Comparison of ENCODE assay signal across 13 cellular contexts in genomic region chr1:204149635-204150565, GRCh38. TPM values are rescaled to one million over a fixed set of nuclear protein-coding genes. Genes with fewer than 3 reads are reported as not detected.
DNase-seq lines count a peak whose midpoint lies in the region; ATAC-seq and TF ChIP-seq lines count a peak whose summit lies in the region.
"Had no signal": no experiment of that assay in that cellular context is flagged by ENCODE, and none has a peak within 500 bp of the region (broad histone marks: within the 10 kb centered on the region; RNA-seq: fewer than 3 reads in every experiment).

No MANE protein-coding gene starts in this region.

- no peak for ATAC-seq in stimulated activated naive CD8-positive, alpha-beta T cell treated with anti-CD3 and anti-CD28 coated beads, Interleukin-15, amount 100 ng/mL, for 72 hours
- ATAC-seq in stimulated activated naive CD8-positive, alpha-beta T cell treated with anti-CD3 and anti-CD28 coated beads, Interleukin-15, Interleukin-2, amounts not matched to agents 100 U/mL and 50 U/mL, for 24 hours, result no peak
- ATAC-seq in GM21786 (IDR thresholded peaks at IDR 0.05; ENCODE audit: unreplicated experiment), result no peak

- H3K4me1 ChIP-seq in endodermal cell (ENCODE audit: control insufficient read depth, insufficient read depth, low read length), result no peaks in the 10 kb centered on the region
- H3K4me1 ChIP-seq: HAP-1 had no signal

- TF ChIP-seq CTCF in endodermal cell (conservative IDR thresholded peaks at IDR 0.05), result no peak
- TF ChIP-seq CTCF in nephron (IDR thresholded peaks at IDR 0.05; ENCODE audit: unreplicated experiment in 3 of 3), result no peak

- H3K4me1 Mint-ChIP-seq in stimulated activated naive CD8-positive, alpha-beta T cell treated with anti-CD3 and anti-CD28 coated beads, Interleukin-15, amount 100 ng/mL, for 72 hours, result peaks cover 5% of the 10 kb centered on the region
- peaks cover 18% of the 10 kb centered on the region for H3K4me1 Mint-ChIP-seq in endodermal cell
- peaks cover 11% of the 10 kb centered on the region for H3K4me1 Mint-ChIP-seq in nephron

- no peaks in the 10 kb centered on the region for H3K36me3 ChIP-seq in endodermal cell (ENCODE audit: control insufficient read depth, insufficient read depth, low read length)
- H3K36me3 ChIP-seq: BE2C, HAP-1 had no signal

- H3K9me3 Mint-ChIP-seq in stimulated activated naive CD8-positive, alpha-beta T cell treated with anti-CD3 and anti-CD28 coated beads, Interleukin-15, amount 100 ng/mL, for 72 hours, result no peaks in the 10 kb centered on the region
- H3K9me3 Mint-ChIP-seq in endodermal cell (no peaks in the 10 kb centered on the region), nephron (no peaks in the 10 kb centered on the region)

- peaks cover 10% of the 10 kb centered on the region for H3K27me3 Mint-ChIP-seq in stimulated activated naive CD8-positive, alpha-beta T cell treated with anti-CD3 and anti-CD28 coated beads, Interleukin-15, amount 100 ng/mL, for 72 hours
- H3K27me3 Mint-ChIP-seq in endodermal cell (ENCODE audit: insufficient read depth), result peaks cover 44% of the 10 kb centered on the region
- peaks cover 22% of the 10 kb centered on the region for H3K27me3 Mint-ChIP-seq in nephron (ENCODE audit: low read depth)

- no peak overlapping the region for H3K27ac ChIP-seq in endodermal cell (ENCODE audit: low read depth, low read length)
- H3K27ac ChIP-seq: SK-N-MC had no signal

- H3K36me3 Mint-ChIP-seq in endodermal cell (ENCODE audit: low read depth) (no peaks in the 10 kb centered on the region), nephron (ENCODE audit: low read depth) (no peaks in the 10 kb centered on the region)

- H3K27me3 ChIP-seq in endodermal cell (ENCODE audit: control insufficient read depth, insufficient read depth, low read length, poor library complexity, severe bottlenecking), result peaks cover 44% of the 10 kb centered on the region
- H3K27me3 ChIP-seq: BE2C had no signal

- 90 to 95% methylated on average over 4 to 16 of the region's 16 CpGs for WGBS in endodermal cell (ENCODE audit: insufficient coverage in 1 of 2, insufficient read length in 1 of 2), 2 experiments

- H3K9me3 ChIP-seq in endodermal cell (ENCODE audit: control insufficient read depth, low read length), result no peaks in the 10 kb centered on the region
- H3K9me3 ChIP-seq: BE2C, HAP-1 had no signal

- H3K9ac ChIP-seq in endodermal cell (ENCODE audit: extremely low read depth, low read length, poor library complexity, severe bottlenecking), result no peak overlapping the region

- no peak overlapping the region for H3K4me3 ChIP-seq in endodermal cell (ENCODE audit: low read length)

- DNase-seq in stimulated activated naive CD8-positive, alpha-beta T cell treated with anti-CD3 and anti-CD28 coated beads, Interleukin-15, amount 100 ng/mL, for 72 hours, result no peak
- DNase-seq in stimulated activated naive CD8-positive, alpha-beta T cell treated with anti-CD3 and anti-CD28 coated beads, Interleukin-15, Interleukin-2, amounts not matched to agents 100 U/mL and 50 U/mL, for 24 hours, result no peak
- DNase-seq in endodermal cell, result no peak
- DNase-seq in NCI-H128 (lab: John Stamatoyannopoulos, UW; ENCODE audit: unreplicated experiment), result no peak
- no peak for DNase-seq in DMS153 treated with DMSO at 0.1 percent for 48 hours (lab: John Stamatoyannopoulos, UW; ENCODE audit: unreplicated experiment)
- DNase-seq in H4 (ENCODE audit: low spot score), result no peak
- DNase-seq: central memory CD4-positive, alpha-beta T cell had no signal

- peak overlapping the region; percentile 21 to 43 for H3K4me3 Mint-ChIP-seq in stimulated activated naive CD8-positive, alpha-beta T cell treated with anti-CD3 and anti-CD28 coated beads, Interleukin-15, amount 100 ng/mL, for 72 hours
- H3K4me3 Mint-ChIP-seq in endodermal cell (peak overlapping the region; percentile 60), nephron (peak overlapping the region; percentile 79 to 84 (median 83))

- H3K27ac Mint-ChIP-seq in stimulated activated naive CD8-positive, alpha-beta T cell treated with anti-CD3 and anti-CD28 coated beads, Interleukin-15, amount 100 ng/mL, for 72 hours, result no peak overlapping the region
- H3K27ac Mint-ChIP-seq in endodermal cell (no peak overlapping the region), nephron (peak overlapping the region in 2 of 3 experiments; percentile 36 to 50)

RNA-seq across cellular contexts. Expression of gene ETNK2, which starts 1.9 kb away (rescaled TPM):
- total RNA-seq in endodermal cell, result 10 to 100 TPM; 16.7 to 24.4 TPM
- polyA plus RNA-seq in endodermal cell (2013, experiment 1 of 2), result 11.9 TPM
- polyA plus RNA-seq in endodermal cell (2013, experiment 2 of 2), result 11.8 TPM
- total RNA-seq in H4 (2014; rRNA removed; shearing (Covaris generic)), result 18.3 and 19.1 TPM in 2 replicates

RNA-seq across cellular contexts. Expression of gene REN, which starts 16.2 kb away (rescaled TPM):
- total RNA-seq in endodermal cell, result not detected
- 0.85 TPM for polyA plus RNA-seq in endodermal cell (2013, experiment 1 of 2)
- 0.29 TPM for polyA plus RNA-seq in endodermal cell (2013, experiment 2 of 2)
- total RNA-seq in H4 (2014; rRNA removed; shearing (Covaris generic)), result not detected in 2 replicates
- total RNA-seq: NCI-H460 had no signal

RNA-seq across cellular contexts. Expression of gene KISS1, which starts 46.4 kb away (rescaled TPM):
- total RNA-seq in endodermal cell, result not detected
- not detected for polyA plus RNA-seq in endodermal cell (2013, experiment 1 of 2)
- not detected for polyA plus RNA-seq in endodermal cell (2013, experiment 2 of 2)
- total RNA-seq in H4 (2014; rRNA removed; shearing (Covaris generic)), result not detected in 2 replicates
- total RNA-seq: NCI-H460 had no signal

Comparison
In these comparisons a context has a peak if more than half of its experiments do, and no peak if none do; other contexts are left out.
1. H3K27ac Mint-ChIP-seq: peak in nephron (2 of 3); none in stimulated activated naive CD8-positive, alpha-beta T cell treated with anti-CD3 and anti-CD28 coated beads, Interleukin-15, amount 100 ng/mL, for 72 hours (0 of 2) and endodermal cell (single experiment).
2. H3K4me3 Mint-ChIP-seq: peak in every context shown above with its lines; median percentile 83 in nephron; 60 in endodermal cell; 32 in stimulated activated naive CD8-positive, alpha-beta T cell treated with anti-CD3 and anti-CD28 coated beads, Interleukin-15, amount 100 ng/mL, for 72 hours.